8 cellular contexts compared by ENCODE assay signal in the genomic region with DNA sequence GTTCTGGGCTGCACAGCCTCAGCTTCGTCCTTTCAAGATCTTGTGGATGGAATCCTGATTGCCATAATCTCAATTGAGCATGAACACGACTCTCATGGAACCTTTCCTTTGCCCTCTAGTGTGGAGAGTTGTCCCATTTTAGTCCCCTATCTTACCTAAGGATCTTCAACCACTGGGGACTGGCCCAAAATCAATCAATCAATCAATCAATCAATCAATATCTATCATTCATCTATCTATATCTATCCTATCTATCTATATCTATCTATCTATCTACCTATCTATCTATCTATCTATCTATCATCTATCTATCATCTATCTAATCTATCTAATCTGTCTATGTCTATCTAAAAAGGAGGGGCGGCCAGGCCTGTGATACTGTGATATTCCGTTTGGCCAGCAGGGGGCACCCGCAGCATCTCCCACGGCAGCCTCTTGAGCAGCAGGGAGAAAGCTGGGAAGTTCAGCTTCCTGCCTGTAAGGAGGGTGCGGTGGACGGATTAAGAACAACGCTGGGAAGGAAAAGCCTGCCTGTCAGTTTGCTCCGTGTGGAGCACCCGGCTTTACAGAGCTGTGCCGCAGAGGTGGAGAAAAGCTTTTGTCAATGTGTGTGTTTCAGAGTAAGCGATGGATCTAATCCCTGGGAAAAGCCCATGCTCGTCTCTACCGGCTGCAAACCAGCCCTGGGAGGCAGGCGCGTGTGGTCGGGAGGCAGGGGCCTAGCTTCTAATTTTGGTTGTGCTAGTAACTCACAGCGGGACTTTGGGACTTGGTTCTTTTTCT.
DNase-seq lines count a peak whose midpoint lies in the region; ATAC-seq and TF ChIP-seq lines count a peak whose summit lies in the region.

No MANE protein-coding gene starts in this region.

- peak; percentile 88 for TF ChIP-seq CTCF in kidney epithelial cell (IDR thresholded peaks at IDR 0.05; ENCODE audit: insufficient read depth, low read length, poor library complexity, severe bottlenecking)

- peak; percentile 11 to 34 for DNase-seq in NOMO-1 (lab: John Stamatoyannopoulos, UW; ENCODE audit: unreplicated experiment in 2 of 2)
- DNase-seq in NOMO-1 treated with dmso at 0.1 percent for 144 hours (lab: John Stamatoyannopoulos, UW; ENCODE audit: unreplicated experiment): no peak
- DNase-seq in NCI-H2081 treated with DMSO at 0.1 percent for 48 hours (lab: John Stamatoyannopoulos, UW): peak; percentile 4
- DNase-seq in activated CD4-positive, alpha-beta T cell treated with anti-CD3 and anti-CD28 coated beads for 1 hour: peak; percentile 48
- DNase-seq in cerebellum (ENCODE audit: low spot score): peak; percentile 65
- DNase-seq in kidney epithelial cell (ENCODE audit: low read depth): peak; percentile 41
- peak; percentile 21 to 54 for DNase-seq in stimulated activated CD4-positive, alpha-beta T cell treated with anti-CD3 and anti-CD28 coated beads, Interleukin-15, amount 100 ng/mL, for 48 hours (ENCODE audit: low read depth in 2 of 2)

- no peak overlapping the region for H3K4me3 ChIP-seq in kidney epithelial cell (ENCODE audit: low read depth, low read length)

- peak; percentile 75 for ATAC-seq in HG02885 (IDR thresholded peaks at IDR 0.05; ENCODE audit: poor library complexity, unreplicated experiment)

- no peaks in the 10 kb centered on the region for H3K36me3 ChIP-seq in kidney epithelial cell (ENCODE audit: control insufficient read depth, insufficient read depth, low read length)

- no peaks in the 10 kb centered on the region for H3K27me3 ChIP-seq in kidney epithelial cell (ENCODE audit: control insufficient read depth, insufficient read depth, low read length)
